ENCODE assay signal across 1 cellular context in the genomic region with DNA sequence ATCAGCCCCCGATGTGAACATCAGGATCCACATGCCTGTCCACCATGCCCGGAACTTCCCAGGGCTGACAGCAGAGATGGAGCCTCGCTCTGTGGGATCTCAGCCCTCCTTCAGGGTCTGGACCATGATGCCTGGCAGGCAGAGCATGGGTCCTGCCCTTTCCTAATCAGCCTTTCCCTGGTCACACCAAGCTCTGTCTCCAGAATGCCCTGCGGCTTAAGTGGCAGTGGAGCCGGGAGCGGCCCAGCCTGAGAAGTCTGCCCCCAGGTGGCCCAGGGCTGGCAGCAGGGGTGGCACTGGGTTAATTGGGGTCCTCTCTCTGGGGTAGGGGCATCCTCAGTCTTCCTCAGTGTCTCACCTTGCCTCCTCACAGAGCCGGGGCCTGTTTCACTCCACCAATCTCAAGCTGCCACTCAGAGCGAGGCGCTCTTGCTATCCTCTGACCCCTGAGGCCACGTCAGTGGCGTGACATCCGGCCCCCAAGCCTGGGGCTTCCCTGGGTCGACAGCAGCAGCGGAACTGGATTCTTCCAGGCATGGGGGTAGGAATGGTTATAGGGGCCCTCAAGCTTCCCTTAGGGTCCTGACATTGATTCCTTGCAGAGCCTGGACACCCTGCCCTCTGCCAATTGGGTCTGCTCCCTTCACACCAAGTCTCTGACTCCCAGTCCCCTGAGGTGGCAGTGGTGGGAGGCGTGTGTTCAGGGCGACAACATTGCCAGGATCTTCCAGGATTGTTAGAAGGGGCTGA.
TF ChIP-seq lines count a peak whose summit lies in the region.

No MANE protein-coding gene starts in this region.

TF ChIP-seq in HepG2, 621 proteins besides CTCF, POLR2A, EP300 and RAD21:
- TF ChIP-seq ZNF770 (CRISPR knock-in tag; IDR thresholded peaks at IDR 0.05) (no peak), FLYWCH1 (CRISPR knock-in tag; IDR thresholded peaks at IDR 0.05) (no peak), ATRX (CRISPR knock-in tag; IDR thresholded peaks at IDR 0.05; ENCODE audit: borderline replicate concordance) (no peak), ZNF260 (CRISPR knock-in tag; IDR thresholded peaks at IDR 0.05; ENCODE audit: borderline replicate concordance, low read depth) (no peak), SOX6 (IDR thresholded peaks at IDR 0.05) (no peak), SOX6 (CRISPR knock-in tag; IDR thresholded peaks at IDR 0.05) (no peak), NCOA2 (CRISPR knock-in tag; IDR thresholded peaks at IDR 0.05) (no peak), ZNF446 (CRISPR knock-in tag; IDR thresholded peaks at IDR 0.05) (no peak), ATF4 (CRISPR knock-in tag; IDR thresholded peaks at IDR 0.05) (no peak), REXO4 (CRISPR knock-in tag; IDR thresholded peaks at IDR 0.05; ENCODE audit: borderline replicate concordance) (no peak), PHB2 (IDR thresholded peaks at IDR 0.05; ENCODE audit: partially characterized antibody) (no peak), AKAP8 (CRISPR knock-in tag; IDR thresholded peaks at IDR 0.05) (no peak), SMAD9 (CRISPR knock-in tag; IDR thresholded peaks at IDR 0.05) (no peak)
- TF ChIP-seq, protein P1, sequence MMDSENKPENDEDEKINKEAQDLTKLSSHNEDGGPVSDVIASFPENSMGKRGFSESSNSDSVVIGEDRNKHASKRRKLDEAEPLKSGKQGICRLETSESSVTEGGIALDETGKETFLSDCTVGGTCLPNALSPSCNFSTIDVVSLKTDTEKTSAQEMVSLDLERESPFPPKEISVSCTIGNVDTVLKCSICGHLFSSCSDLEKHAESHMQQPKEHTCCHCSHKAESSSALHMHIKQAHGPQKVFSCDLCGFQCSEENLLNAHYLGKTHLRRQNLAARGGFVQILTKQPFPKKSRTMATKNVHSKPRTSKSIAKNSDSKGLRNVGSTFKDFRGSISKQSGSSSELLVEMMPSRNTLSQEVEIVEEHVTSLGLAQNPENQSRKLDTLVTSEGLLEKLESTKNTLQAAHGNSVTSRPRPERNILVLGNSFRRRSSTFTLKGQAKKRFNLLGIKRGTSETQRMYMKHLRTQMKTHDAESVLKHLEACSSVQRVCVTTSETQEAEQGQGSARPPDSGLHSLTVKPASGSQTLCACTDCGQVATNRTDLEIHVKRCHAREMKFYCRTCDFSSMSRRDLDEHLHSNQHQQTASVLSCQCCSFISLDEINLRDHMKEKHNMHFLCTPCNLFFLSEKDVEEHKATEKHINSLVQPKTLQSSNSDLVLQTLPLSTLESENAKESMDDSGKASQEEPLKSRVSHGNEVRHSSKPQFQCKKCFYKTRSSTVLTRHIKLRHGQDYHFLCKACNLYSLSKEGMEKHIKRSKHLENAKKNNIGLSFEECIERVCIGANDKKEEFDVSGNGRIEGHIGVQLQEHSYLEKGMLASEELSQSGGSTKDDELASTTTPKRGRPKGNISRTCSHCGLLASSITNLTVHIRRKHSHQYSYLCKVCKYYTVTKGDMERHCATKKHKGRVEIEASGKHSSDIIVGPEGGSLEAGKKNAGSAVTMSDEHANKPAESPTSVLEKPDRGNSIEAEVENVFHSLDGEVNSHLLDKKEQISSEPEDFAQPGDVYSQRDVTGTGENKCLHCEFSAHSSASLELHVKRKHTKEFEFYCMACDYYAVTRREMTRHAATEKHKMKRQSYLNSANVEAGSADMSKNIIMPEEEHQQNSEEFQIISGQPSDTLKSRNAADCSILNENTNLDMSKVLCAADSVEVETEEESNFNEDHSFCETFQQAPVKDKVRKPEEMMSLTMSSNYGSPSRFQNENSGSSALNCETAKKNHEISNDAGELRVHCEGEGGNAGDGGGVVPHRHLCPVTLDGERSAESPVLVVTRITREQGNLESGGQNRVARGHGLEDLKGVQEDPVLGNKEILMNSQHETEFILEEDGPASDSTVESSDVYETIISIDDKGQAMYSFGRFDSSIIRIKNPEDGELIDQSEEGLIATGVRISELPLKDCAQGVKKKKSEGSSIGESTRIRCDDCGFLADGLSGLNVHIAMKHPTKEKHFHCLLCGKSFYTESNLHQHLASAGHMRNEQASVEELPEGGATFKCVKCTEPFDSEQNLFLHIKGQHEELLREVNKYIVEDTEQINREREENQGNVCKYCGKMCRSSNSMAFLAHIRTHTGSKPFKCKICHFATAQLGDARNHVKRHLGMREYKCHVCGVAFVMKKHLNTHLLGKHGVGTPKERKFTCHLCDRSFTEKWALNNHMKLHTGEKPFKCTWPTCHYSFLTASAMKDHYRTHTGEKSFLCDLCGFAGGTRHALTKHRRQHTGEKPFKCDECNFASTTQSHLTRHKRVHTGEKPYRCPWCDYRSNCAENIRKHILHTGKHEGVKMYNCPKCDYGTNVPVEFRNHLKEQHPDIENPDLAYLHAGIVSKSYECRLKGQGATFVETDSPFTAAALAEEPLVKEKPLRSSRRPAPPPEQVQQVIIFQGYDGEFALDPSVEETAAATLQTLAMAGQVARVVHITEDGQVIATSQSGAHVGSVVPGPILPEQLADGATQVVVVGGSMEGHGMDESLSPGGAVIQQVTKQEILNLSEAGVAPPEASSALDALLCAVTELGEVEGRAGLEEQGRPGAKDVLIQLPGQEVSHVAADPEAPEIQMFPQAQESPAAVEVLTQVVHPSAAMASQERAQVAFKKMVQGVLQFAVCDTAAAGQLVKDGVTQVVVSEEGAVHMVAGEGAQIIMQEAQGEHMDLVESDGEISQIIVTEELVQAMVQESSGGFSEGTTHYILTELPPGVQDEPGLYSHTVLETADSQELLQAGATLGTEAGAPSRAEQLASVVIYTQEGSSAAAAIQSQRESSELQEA (CRISPR knock-in tag; IDR thresholded peaks at IDR 0.05; ENCODE audit: not compliant biosample characterization), result no peak
- TF ChIP-seq, protein P2, sequence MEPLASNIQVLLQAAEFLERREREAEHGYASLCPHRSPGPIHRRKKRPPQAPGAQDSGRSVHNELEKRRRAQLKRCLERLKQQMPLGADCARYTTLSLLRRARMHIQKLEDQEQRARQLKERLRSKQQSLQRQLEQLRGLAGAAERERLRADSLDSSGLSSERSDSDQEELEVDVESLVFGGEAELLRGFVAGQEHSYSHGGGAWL (CRISPR knock-in tag; IDR thresholded peaks at IDR 0.05), result no peak
- TF ChIP-seq, protein P3, sequence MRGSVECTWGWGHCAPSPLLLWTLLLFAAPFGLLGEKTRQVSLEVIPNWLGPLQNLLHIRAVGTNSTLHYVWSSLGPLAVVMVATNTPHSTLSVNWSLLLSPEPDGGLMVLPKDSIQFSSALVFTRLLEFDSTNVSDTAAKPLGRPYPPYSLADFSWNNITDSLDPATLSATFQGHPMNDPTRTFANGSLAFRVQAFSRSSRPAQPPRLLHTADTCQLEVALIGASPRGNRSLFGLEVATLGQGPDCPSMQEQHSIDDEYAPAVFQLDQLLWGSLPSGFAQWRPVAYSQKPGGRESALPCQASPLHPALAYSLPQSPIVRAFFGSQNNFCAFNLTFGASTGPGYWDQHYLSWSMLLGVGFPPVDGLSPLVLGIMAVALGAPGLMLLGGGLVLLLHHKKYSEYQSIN (CRISPR knock-in tag; IDR thresholded peaks at IDR 0.05; ENCODE audit: borderline replicate concordance), result no peak
- TF ChIP-seq, protein P4, sequence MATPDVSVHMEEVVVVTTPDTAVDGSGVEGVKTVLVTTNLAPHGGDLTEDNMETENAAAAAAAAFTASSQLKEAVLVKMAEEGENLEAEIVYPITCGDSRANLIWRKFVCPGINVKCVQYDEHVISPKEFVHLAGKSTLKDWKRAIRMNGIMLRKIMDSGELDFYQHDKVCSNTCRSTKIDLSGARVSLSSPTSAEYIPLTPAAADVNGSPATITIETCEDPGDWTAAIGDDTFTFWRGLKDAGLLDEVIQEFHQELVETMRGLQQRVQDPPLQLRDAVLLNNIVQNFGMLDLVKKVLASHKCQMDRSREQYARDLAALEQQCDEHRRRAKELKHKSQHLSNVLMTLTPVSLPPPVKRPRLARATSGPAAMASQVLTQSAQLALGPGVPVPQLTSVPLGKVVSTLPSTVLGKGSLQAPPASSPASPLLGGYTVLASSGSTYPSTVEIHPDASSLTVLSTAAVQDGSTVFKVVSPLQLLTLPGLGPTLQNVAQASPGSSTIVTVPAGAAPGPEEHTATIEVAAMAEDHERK (CRISPR knock-in tag; IDR thresholded peaks at IDR 0.05; ENCODE audit: low read depth), result no peak
- TF ChIP-seq, protein P5, sequence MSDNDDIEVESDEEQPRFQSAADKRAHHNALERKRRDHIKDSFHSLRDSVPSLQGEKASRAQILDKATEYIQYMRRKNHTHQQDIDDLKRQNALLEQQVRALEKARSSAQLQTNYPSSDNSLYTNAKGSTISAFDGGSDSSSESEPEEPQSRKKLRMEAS (IDR thresholded peaks at IDR 0.05), result no peak
TF ChIP-seq in HepG2: peak in this region for 0.
